Comparison of ENCODE assay signal across 10 cellular contexts in genomic region chr18:47968006-47968676, GRCh38. TPM values are rescaled to one million over a fixed set of nuclear protein-coding genes. Genes with fewer than 3 reads are reported as not detected.
DNase-seq lines count a peak whose midpoint lies in the region; TF ChIP-seq lines count a peak whose summit lies in the region.
"Had no signal": no experiment of that assay in that cellular context is flagged by ENCODE, and none has a peak within 500 bp of the region (broad histone marks: within the 10 kb centered on the region; RNA-seq: fewer than 3 reads in every experiment).

No MANE protein-coding gene starts in this region.

- no peak for TF ChIP-seq CTCF in smooth muscle cell (IDR thresholded peaks at IDR 0.05; ENCODE audit: borderline replicate concordance, insufficient read depth, poor library complexity, severe bottlenecking)

- H3K27me3 ChIP-seq in iPS-20b (ENCODE audit: insufficient read depth, low read length) (no peaks in the 10 kb centered on the region), smooth muscle cell (ENCODE audit: low read depth) (no peaks in the 10 kb centered on the region)

- H3K9me3 ChIP-seq in iPS-20b (ENCODE audit: insufficient read depth, low read depth, low read length) (peaks cover 8% of the 10 kb centered on the region; the same call in 1 of the 2 replicates), smooth muscle cell (replicated peaks; ENCODE audit: low read depth) (no peaks in the 10 kb centered on the region)

- H3K36me3 ChIP-seq in iPS-20b (ENCODE audit: insufficient read depth, low read depth, low read length), result no peaks in the 10 kb centered on the region
- H3K36me3 ChIP-seq in smooth muscle cell (ENCODE audit: low read depth), result no peaks in the 10 kb centered on the region

- no peaks in the 10 kb centered on the region for H4K20me1 ChIP-seq in smooth muscle cell (ENCODE audit: low read depth)

- peaks cover 21% of the 10 kb centered on the region for H3K4me1 ChIP-seq in iPS-20b (ENCODE audit: insufficient read depth, low read length)
- peaks cover 23% of the 10 kb centered on the region for H3K4me1 ChIP-seq in smooth muscle cell (ENCODE audit: low read depth)
- H3K4me1 ChIP-seq: foreskin keratinocyte had no signal

- 49% methylated on average over 9 of the region's 9 CpGs for WGBS in smooth muscle cell (ENCODE audit: low lambda C conversion rate)

- peak; percentile 13 for DNase-seq in HT1080 (ENCODE audit: low read depth)
- peak; percentile 38 for DNase-seq in T1000 (lab: John Stamatoyannopoulos, UW)
- DNase-seq in smooth muscle cell (lab: John Stamatoyannopoulos, UW; ENCODE audit: unreplicated experiment), result no peak
- DNase-seq in DMS79 (lab: John Stamatoyannopoulos, UW), result no peak
- no peak for DNase-seq in activated naive CD4-positive, alpha-beta T cell treated with Interleukin-2 at 50 U/mL for 16 hours
- no peak for DNase-seq in DMS53 treated with DMSO at 0.1 percent for 48 hours (lab: John Stamatoyannopoulos, UW; ENCODE audit: unreplicated experiment)
- no peak for DNase-seq in DMS53 (lab: John Stamatoyannopoulos, UW)
- DNase-seq: foreskin keratinocyte, MV-4-11 had no signal

- H3K27ac ChIP-seq in iPS-20b (ENCODE audit: low read length) (peak overlapping the region; percentile 73), smooth muscle cell (ENCODE audit: low read depth) (peak overlapping the region; percentile 74)
- H3K27ac ChIP-seq: foreskin keratinocyte had no signal

- H3K4me2 ChIP-seq in smooth muscle cell, result peak overlapping the region; percentile 49

- H2AFZ ChIP-seq in smooth muscle cell (ENCODE audit: low read depth), result no peak overlapping the region

- no peaks in the 10 kb centered on the region for H3K79me2 ChIP-seq in smooth muscle cell (ENCODE audit: low read depth)

- H3K4me3 ChIP-seq in iPS-20b (ENCODE audit: low read length) (peak overlapping the region; percentile 34), smooth muscle cell (no peak overlapping the region)

- H3F3A ChIP-seq in smooth muscle cell (ENCODE audit: low read depth), result no peaks in the 10 kb centered on the region

- H3K9ac ChIP-seq in iPS-20b (ENCODE audit: low read depth, low read length) (peak overlapping the region; percentile 49; the same call in 1 of the 2 replicates), smooth muscle cell (ENCODE audit: low read depth) (peak overlapping the region; percentile 13)

RNA-seq across cellular contexts. Expression of gene SMAD2, which starts 37.7 kb away (rescaled TPM):
- total RNA-seq in HT1080 (2014; rRNA removed; shearing (Covaris generic)), result 72.0 and 72.7 TPM in 2 replicates
- 73.3 and 89.9 TPM in 2 replicates for polyA plus RNA-seq in HT1080 (2015; cell fraction: cytosol; rRNA removed)
- 49.0 and 53.1 TPM in 2 replicates for polyA plus RNA-seq in HT1080 (2015; cell fraction: nucleus; rRNA removed)
- total RNA-seq in smooth muscle cell, result 120 and 125 TPM in 2 replicates
- polyA plus RNA-seq in smooth muscle cell, result 59.7 and 63.8 TPM in 2 replicates

Comparison
In these comparisons a context has a peak if more than half of its experiments do, and no peak if none do; other contexts are left out.
1. DNase-seq: peak in HT1080 (single experiment) and T1000 (single experiment); none in smooth muscle cell (single experiment), DMS79 (single experiment), activated naive CD4-positive, alpha-beta T cell treated with Interleukin-2 at 50 U/mL for 16 hours (single experiment), DMS53 treated with DMSO at 0.1 percent for 48 hours (single experiment) and DMS53 (single experiment).